24 cellular contexts compared by ENCODE assay signal in the genomic region with DNA sequence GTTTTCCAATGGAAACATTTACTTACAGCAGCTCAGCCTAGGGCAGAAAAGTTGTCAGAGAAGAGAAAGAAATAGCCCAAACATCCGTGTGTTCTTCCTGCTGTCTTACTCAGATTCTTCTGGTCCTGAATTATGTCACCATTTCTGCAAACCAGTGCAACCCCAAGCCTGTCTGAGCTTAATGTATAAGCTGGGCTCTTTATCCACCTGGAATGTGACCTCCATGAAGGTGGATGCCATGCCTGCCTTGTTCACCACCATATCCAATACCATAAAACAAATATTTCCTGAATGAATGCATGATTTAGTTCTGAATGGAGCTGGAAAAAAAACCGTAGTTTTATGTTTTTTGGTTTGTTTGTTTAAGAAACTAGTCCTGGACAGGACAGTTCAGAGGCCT.
"Had no signal": no experiment of that assay in that cellular context is flagged by ENCODE, and none has a peak within 500 bp of the region (broad histone marks: within the 10 kb centered on the region; RNA-seq: fewer than 3 reads in every experiment).

No MANE protein-coding gene starts in this region.

- H3K4me2 ChIP-seq: SK-N-SH had no signal

- H3K27me3 ChIP-seq: ascending aorta, cardiac muscle cell, Peyer's patch had no signal

- H3K27ac ChIP-seq: ascending aorta, cardiac muscle cell, Peyer's patch, RWPE1 had no signal

- H3K36me3 ChIP-seq: ascending aorta, cardiac muscle cell, Peyer's patch had no signal

- H3K4me3 ChIP-seq: ascending aorta, cardiac muscle cell, Peyer's patch had no signal

- DNase-seq: activated CD4-positive, alpha-beta T cell treated with anti-CD3 and anti-CD28 coated beads, Interleukin-2, amount 10 ng/mL, durations not matched to agents 24 days and 14 days; activated CD4-positive, alpha-beta T cell treated with anti-CD3 and anti-CD28 coated beads, Interleukin-2, amount 50 U/mL, for 48 hours; activated CD8-positive, alpha-beta T cell treated with anti-CD3 and anti-CD28 coated beads, Interleukin-2, amount 10 ng/mL, durations not matched to agents 7 days and 5 days; activated gamma-delta T cell; activated naive CD4-positive, alpha-beta T cell treated with Interleukin-2 at 50 U/mL for 16 hours; activated naive CD8-positive, alpha-beta T cell treated with anti-CD3 and anti-CD28 coated beads, Interleukin-2, amount 10 ng/mL, durations not matched to agents 7 days and 5 days; activated T-cell treated with anti-CD3 and anti-CD28 coated beads, Interleukin-2, amount 50 U/mL, for 24 hours; amygdala; Karpas-422; KBM-7; NCI-H1105; NCI-H1417 treated with DMSO at 0.1 percent for 48 hours; NCI-H187 treated with DMSO at 0.1 percent for 48 hours; NCI-H2171; NCI-H510A; NCI-H526; NCI-H748 treated with DMSO at 0.1 percent for 48 hours; NK-92 treated with Interleukin-12 subunit alpha and Interleukin-12 subunit beta, amount 100 ng/mL, for 24 hours; PC-3; Peyer's patch; SK-N-SH had no signal

- H3K9me3 ChIP-seq: ascending aorta, Peyer's patch, SK-N-SH had no signal

- H3K9ac ChIP-seq: SK-N-SH had no signal

- H3K4me1 ChIP-seq: ascending aorta, Peyer's patch had no signal
